ENCODE assay signal across 1 cellular context in the genomic region with DNA sequence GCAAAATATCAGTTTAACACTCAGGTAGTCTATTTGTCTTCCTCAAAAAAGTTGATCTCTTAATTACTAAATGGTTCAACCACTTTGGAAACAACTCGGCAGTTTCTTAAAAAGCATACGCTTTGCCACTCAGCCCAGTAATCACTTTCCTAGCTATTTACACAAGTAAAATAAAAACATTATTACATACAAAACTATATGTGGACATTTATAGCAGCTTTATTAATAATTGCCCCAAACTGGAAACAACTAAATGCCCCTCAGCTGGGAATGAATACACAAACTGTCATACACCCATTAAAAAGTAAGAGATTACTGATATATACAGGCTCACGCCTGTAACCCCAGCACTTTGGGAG.
TF ChIP-seq lines count a peak whose summit lies in the region.

No MANE protein-coding gene starts in this region.

TF ChIP-seq in H1, 55 proteins besides CTCF, POLR2A, EP300 and RAD21:
- no peak for TF ChIP-seq RXRA (IDR thresholded peaks at IDR 0.05; ENCODE audit: insufficient read depth, low read depth, low read length)
- peak; percentile 48 for TF ChIP-seq SIRT6 (IDR thresholded peaks at IDR 0.05; ENCODE audit: low read length)
- TF ChIP-seq CHD7 (IDR thresholded peaks at IDR 0.05; ENCODE audit: insufficient replicate concordance, low read length): no peak
- no peak for TF ChIP-seq SIX5 (IDR thresholded peaks at IDR 0.05; ENCODE audit: low read depth, low read length)
- no peak for TF ChIP-seq MAFK (IDR thresholded peaks at IDR 0.05; ENCODE audit: low read depth, low read length)
- no peak for TF ChIP-seq ATF2 (IDR thresholded peaks at IDR 0.05; ENCODE audit: low read length)
- no peak for TF ChIP-seq FOSL1 (IDR thresholded peaks at IDR 0.05; ENCODE audit: insufficient read depth, low read depth, low read length)
- TF ChIP-seq SRF (IDR thresholded peaks at IDR 0.05; ENCODE audit: low read depth, low read length): no peak
- TF ChIP-seq EGR1 (IDR thresholded peaks at IDR 0.05; ENCODE audit: borderline replicate concordance, low read depth, low read length): no peak; the same call in 1 of the 2 replicates
- no peak for TF ChIP-seq EZH2 (IDR thresholded peaks at IDR 0.05; ENCODE audit: low read depth, low read length, severe bottlenecking)
- TF ChIP-seq POU5F1 (IDR thresholded peaks at IDR 0.05; ENCODE audit: low read depth, low read length): no peak
- peak; percentile 7 for TF ChIP-seq KDM4A (IDR thresholded peaks at IDR 0.05; ENCODE audit: low read depth, low read length, severe bottlenecking)
- no peak for TF ChIP-seq KDM1A (IDR thresholded peaks at IDR 0.05; ENCODE audit: borderline replicate concordance, low read length)
- no peak for TF ChIP-seq RFX5 (IDR thresholded peaks at IDR 0.05; ENCODE audit: borderline replicate concordance, low read depth, low read length)
- TF ChIP-seq CREB1 (IDR thresholded peaks at IDR 0.05): no peak
- TF ChIP-seq JUND (IDR thresholded peaks at IDR 0.05; ENCODE audit: low read length): no peak
- no peak for TF ChIP-seq PHF8 (conservative IDR thresholded peaks at IDR 0.05; ENCODE audit: low read depth, low read length)
